ENCODE assay signal across 22 cellular contexts in the genomic region with DNA sequence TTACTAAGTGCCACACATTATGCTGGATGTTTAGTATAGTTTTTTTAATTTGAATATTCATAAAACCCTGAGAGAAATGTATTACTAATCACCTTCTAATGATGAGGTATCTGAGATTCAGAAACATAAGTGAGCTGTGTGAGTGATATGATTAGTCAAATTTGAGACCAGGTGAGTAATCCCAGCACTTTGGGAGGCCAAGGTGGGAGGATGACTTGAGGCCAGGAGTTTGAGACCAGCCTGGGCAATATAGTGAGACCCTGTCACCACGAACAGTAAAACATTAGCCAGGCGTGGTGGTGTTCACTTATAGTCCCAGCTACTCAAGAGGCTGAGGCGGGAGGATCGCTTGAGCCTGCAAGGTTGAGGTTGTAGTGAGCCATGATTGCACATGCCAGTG.
DNase-seq lines count a peak whose midpoint lies in the region; ATAC-seq, FAIRE-seq and TF ChIP-seq lines count a peak whose summit lies in the region.
"Had no signal": no experiment of that assay in that cellular context is flagged by ENCODE, and none has a peak within 500 bp of the region (broad histone marks: within the 10 kb centered on the region; RNA-seq: fewer than 3 reads in every experiment).

No MANE protein-coding gene starts in this region.

- intact Hi-C loops in activated CD4-positive, alpha-beta memory T cell treated with anti-CD3 and anti-CD28 coated beads for 36 hours (cut with micrococcal nuclease): no loop called here
- intact Hi-C loops in GM12878 (cut with micrococcal nuclease; ENCODE audit: unreplicated experiment): no loop called here

- H3K4me3 ChIP-seq in GM12878: no peak overlapping the region
- H3K4me3 ChIP-seq: GM23248 had no signal

- ATAC-seq in GM12878: no peak
- peak in 1 of 2 donors; percentile 28 for ATAC-seq in stimulated activated naive B cell treated with anti-CD40 and anti-IgM and Interleukin-4, amounts not matched to agents 10 μg/mL and 1 μg/mL and 100 μg/mL, for 72 hours (replicated peaks)

- TF ChIP-seq EP300 in GM12878 (IDR thresholded peaks at IDR 0.05; ENCODE audit: borderline replicate concordance in 1 of 2, control insufficient read depth in 1 of 2, low read depth in 2 of 2, low read length in 2 of 2): no peak

- H3K27me3 ChIP-seq in GM12878 (replicated peaks in 1 of 2; ENCODE audit: control insufficient read depth in 2 of 2, insufficient read depth in 2 of 2, low read length in 1 of 2): no peaks in the 10 kb centered on the region
- H3K27me3 ChIP-seq: BE2C had no signal

- CTCF ChIA-PET in activated CD4-positive, alpha-beta memory T cell treated with anti-CD3 and anti-CD28 coated beads for 36 hours (lab: Charles Lee): interaction anchor here (1.4 to 2.0 kb wide), 2 partner anchors 8 to 586 kb away, joined by 3 to 4 read pairs; no protein-coding TSS in a partner anchor
- CTCF ChIA-PET in activated CD4-positive, alpha-beta memory T cell treated with anti-CD3 and anti-CD28 coated beads, Interleukin-2, amount 10 ng/mL, durations not matched to agents 7 days and 5 days (lab: Charles Lee): no interaction called here
- CTCF ChIA-PET in GM12878 (lab: Yijun Ruan, JAX): interaction anchor here (0.6 kb wide), 1 partner anchor 324 kb away, joined by 3 read pairs; no protein-coding TSS in a partner anchor

- H3K4me2 ChIP-seq in GM12878 (ENCODE audit: control insufficient read depth, insufficient read depth): no peak overlapping the region

- no peaks in the 10 kb centered on the region for H3K27me3 Mint-ChIP-seq in activated CD4-positive, alpha-beta memory T cell treated with anti-CD3 and anti-CD28 coated beads for 36 hours
- H3K27me3 Mint-ChIP-seq in activated CD4-positive, alpha-beta memory T cell treated with anti-CD3 and anti-CD28 coated beads, Interleukin-2, amount 10 ng/mL, durations not matched to agents 7 days and 5 days: no peaks in the 10 kb centered on the region
- no peaks in the 10 kb centered on the region for H3K27me3 Mint-ChIP-seq in stimulated activated naive B cell treated with anti-CD40 and anti-IgM and Interleukin-4, amounts not matched to agents 10 μg/mL and 1 μg/mL and 100 μg/mL, for 72 hours
- no peaks in the 10 kb centered on the region for H3K27me3 Mint-ChIP-seq in activated naive CD8-positive, alpha-beta T cell treated with anti-CD3 and anti-CD28 coated beads for 36 hours
- H3K27me3 Mint-ChIP-seq: CD4-positive, CD25-positive, alpha-beta regulatory T cell; IgD-negative memory B cell had no signal

- no peak for TF ChIP-seq CTCF in GM12878 (IDR thresholded peaks at IDR 0.05 in 2 of 3, conservative IDR thresholded peaks at IDR 0.05 in 1 of 3; ENCODE audit: control insufficient read depth in 2 of 3, extremely low read depth in 1 of 3, insufficient read depth in 1 of 3, low read depth in 3 of 3, low read length in 3 of 3)

- H3K9ac ChIP-seq in GM12878 (ENCODE audit: control insufficient read depth, insufficient read depth, low read length): no peak overlapping the region
- H3K9ac ChIP-seq: GM23248 had no signal

- no peak for TF ChIP-seq POLR2A in GM12878 (IDR thresholded peaks at IDR 0.05; ENCODE audit: low read depth, low read length)

- H3K27ac Mint-ChIP-seq in activated CD4-positive, alpha-beta memory T cell treated with anti-CD3 and anti-CD28 coated beads for 36 hours: no peak overlapping the region
- no peak overlapping the region for H3K27ac Mint-ChIP-seq in activated CD4-positive, alpha-beta memory T cell treated with anti-CD3 and anti-CD28 coated beads, Interleukin-2, amount 10 ng/mL, durations not matched to agents 7 days and 5 days
- H3K27ac Mint-ChIP-seq in stimulated activated naive B cell treated with anti-CD40 and anti-IgM and Interleukin-4, amounts not matched to agents 10 μg/mL and 1 μg/mL and 100 μg/mL, for 72 hours: peak overlapping the region; percentile 25
- no peak overlapping the region for H3K27ac Mint-ChIP-seq in activated naive CD8-positive, alpha-beta T cell treated with anti-CD3 and anti-CD28 coated beads for 36 hours

- H3K36me3 Mint-ChIP-seq in activated CD4-positive, alpha-beta memory T cell treated with anti-CD3 and anti-CD28 coated beads for 36 hours: no peaks in the 10 kb centered on the region
- H3K36me3 Mint-ChIP-seq in activated CD4-positive, alpha-beta memory T cell treated with anti-CD3 and anti-CD28 coated beads, Interleukin-2, amount 10 ng/mL, durations not matched to agents 7 days and 5 days (ENCODE audit: low read depth): no peaks in the 10 kb centered on the region
- H3K36me3 Mint-ChIP-seq in stimulated activated naive B cell treated with anti-CD40 and anti-IgM and Interleukin-4, amounts not matched to agents 10 μg/mL and 1 μg/mL and 100 μg/mL, for 72 hours: peaks cover 14 to 25% of the 10 kb centered on the region in 2 donors
- peaks cover 5% of the 10 kb centered on the region for H3K36me3 Mint-ChIP-seq in activated naive CD8-positive, alpha-beta T cell treated with anti-CD3 and anti-CD28 coated beads for 36 hours
- H3K36me3 Mint-ChIP-seq: CD4-positive, CD25-positive, alpha-beta regulatory T cell had no signal

- H3K9me3 Mint-ChIP-seq in activated CD4-positive, alpha-beta memory T cell treated with anti-CD3 and anti-CD28 coated beads for 36 hours: no peaks in the 10 kb centered on the region
- H3K9me3 Mint-ChIP-seq in activated CD4-positive, alpha-beta memory T cell treated with anti-CD3 and anti-CD28 coated beads, Interleukin-2, amount 10 ng/mL, durations not matched to agents 7 days and 5 days: no peaks in the 10 kb centered on the region
- peaks cover 4 to 8% of the 10 kb centered on the region in 2 donors for H3K9me3 Mint-ChIP-seq in stimulated activated naive B cell treated with anti-CD40 and anti-IgM and Interleukin-4, amounts not matched to agents 10 μg/mL and 1 μg/mL and 100 μg/mL, for 72 hours
- peaks cover 4% of the 10 kb centered on the region for H3K9me3 Mint-ChIP-seq in activated naive CD8-positive, alpha-beta T cell treated with anti-CD3 and anti-CD28 coated beads for 36 hours
- H3K9me3 Mint-ChIP-seq: CD4-positive, CD25-positive, alpha-beta regulatory T cell; IgD-negative memory B cell had no signal

- no peak for FAIRE-seq in GM12878 (lab: Jason Lieb, UNC)

- peaks cover 41% of the 10 kb centered on the region for H3K4me1 Mint-ChIP-seq in activated CD4-positive, alpha-beta memory T cell treated with anti-CD3 and anti-CD28 coated beads for 36 hours (ENCODE audit: low read depth)
- H3K4me1 Mint-ChIP-seq in activated CD4-positive, alpha-beta memory T cell treated with anti-CD3 and anti-CD28 coated beads, Interleukin-2, amount 10 ng/mL, durations not matched to agents 7 days and 5 days: peaks cover 16% of the 10 kb centered on the region
- H3K4me1 Mint-ChIP-seq in stimulated activated naive B cell treated with anti-CD40 and anti-IgM and Interleukin-4, amounts not matched to agents 10 μg/mL and 1 μg/mL and 100 μg/mL, for 72 hours: peaks cover 43 to 81% of the 10 kb centered on the region in 2 donors
- peaks cover 47% of the 10 kb centered on the region for H3K4me1 Mint-ChIP-seq in activated naive CD8-positive, alpha-beta T cell treated with anti-CD3 and anti-CD28 coated beads for 36 hours

- H3K27ac ChIP-seq in GM12878 (ENCODE audit: control insufficient read depth, insufficient read depth): no peak overlapping the region
- H3K27ac ChIP-seq: GM23248 had no signal

- RAD21 ChIA-PET in GM12878 (lab: Charles Lee; ENCODE audit: unreplicated experiment): interaction anchor here (0.8 to 3.5 kb wide), 2 partner anchors 11 to 50 kb away, joined by 3 to 26 read pairs; no protein-coding TSS in a partner anchor

- H3K9me3 ChIP-seq in GM12878 (replicated peaks; ENCODE audit: control insufficient read depth, insufficient read depth, low read length): no peaks in the 10 kb centered on the region; the same call in 2 of the 3 replicates
- H3K9me3 ChIP-seq: BE2C, Caco-2 had no signal

- WGBS in GM12878 (ENCODE audit: insufficient coverage, insufficient replicate concordance, low lambda C conversion rate, missing lambda C conversion rate): 84% methylated on average over 4 of the region's 4 CpGs

- in situ Hi-C loops in GM12878 (cut with MboI): loop anchor here (10.0 kb wide), 1 partner anchor 427 kb away; no protein-coding TSS in a partner anchor

- no peaks in the 10 kb centered on the region for H4K20me1 ChIP-seq in GM12878 (ENCODE audit: control insufficient read depth, insufficient read depth)

- TF ChIP-seq RAD21 in GM12878 (IDR thresholded peaks at IDR 0.05; ENCODE audit: insufficient read depth, low read depth, low read length): no peak

- H3K4me1 ChIP-seq in GM12878 (ENCODE audit: control insufficient read depth, insufficient read depth, low read length): peaks cover 28% of the 10 kb centered on the region

- H3K4me3 Mint-ChIP-seq in activated CD4-positive, alpha-beta memory T cell treated with anti-CD3 and anti-CD28 coated beads for 36 hours: no peak overlapping the region
- H3K4me3 Mint-ChIP-seq in activated CD4-positive, alpha-beta memory T cell treated with anti-CD3 and anti-CD28 coated beads, Interleukin-2, amount 10 ng/mL, durations not matched to agents 7 days and 5 days: no peak overlapping the region
- no peak overlapping the region for H3K4me3 Mint-ChIP-seq in stimulated activated naive B cell treated with anti-CD40 and anti-IgM and Interleukin-4, amounts not matched to agents 10 μg/mL and 1 μg/mL and 100 μg/mL, for 72 hours
- H3K4me3 Mint-ChIP-seq in activated naive CD8-positive, alpha-beta T cell treated with anti-CD3 and anti-CD28 coated beads for 36 hours: no peak overlapping the region
- H3K4me3 Mint-ChIP-seq: IgD-negative memory B cell had no signal

- DNase-seq in activated CD4-positive, alpha-beta memory T cell treated with anti-CD3 and anti-CD28 coated beads for 36 hours: peak; percentile 27
- no peak for DNase-seq in activated CD4-positive, alpha-beta memory T cell treated with anti-CD3 and anti-CD28 coated beads, Interleukin-2, amount 10 ng/mL, durations not matched to agents 7 days and 5 days
- DNase-seq in stimulated activated CD4-positive, alpha-beta T cell treated with anti-CD3 and anti-CD28 coated beads, Interleukin-4, amount 100 ng/mL, for 24 hours: peak; percentile 8
- no peak for DNase-seq in stimulated activated CD4-positive, alpha-beta T cell treated with anti-CD3 and anti-CD28 coated beads, Interleukin-2, amount 100 ng/mL, for 48 hours
- DNase-seq in GM12878 (ENCODE audit: low read depth, low spot score) (no peak), NCI-H1417 (lab: John Stamatoyannopoulos, UW) (no peak)
- no peak for DNase-seq in stimulated activated naive B cell treated with anti-CD40 and anti-IgM and Interleukin-4, amounts not matched to agents 10 μg/mL and 1 μg/mL and 100 μg/mL, for 72 hours
- DNase-seq in activated naive CD8-positive, alpha-beta T cell treated with anti-CD3 and anti-CD28 coated beads for 36 hours: no peak
- DNase-seq: BE2C; Caco-2; CD4-positive, CD25-positive, alpha-beta regulatory T cell; GDM1; GM23248; HCEC 1CT; Karpas-422; NCI-H1436; NCI-H2029 treated with DMSO at 0.1 percent for 48 hours; NCI-H2171; NCI-H446 treated with DMSO at 0.1 percent for 48 hours; NK-92 treated with Interleukin-12 subunit alpha and Interleukin-12 subunit beta, amount 100 ng/mL, for 24 hours; SHP77 had no signal

- no TSS peak for BruUV-seq in GM12878 (replicated peaks; lab: Mats Ljungman, UMichigan)

- no peak overlapping the region for H2AFZ ChIP-seq in GM12878 (ENCODE audit: control insufficient read depth, low read depth, low read length)
- H2AFZ ChIP-seq: GM23248 had no signal

- POLR2A ChIA-PET in activated CD4-positive, alpha-beta memory T cell treated with anti-CD3 and anti-CD28 coated beads for 36 hours (lab: Charles Lee): no interaction called here
- POLR2A ChIA-PET in activated CD4-positive, alpha-beta memory T cell treated with anti-CD3 and anti-CD28 coated beads, Interleukin-2, amount 10 ng/mL, durations not matched to agents 7 days and 5 days (lab: Charles Lee): no interaction called here
- POLR2A ChIA-PET in GM12878 (lab: Charles Lee): interaction anchor here (1.7 kb wide), 1 partner anchor 9 kb away, joined by 4 read pairs; no protein-coding TSS in a partner anchor

- no peaks in the 10 kb centered on the region for H3K36me3 ChIP-seq in GM12878 (ENCODE audit: control insufficient read depth in 2 of 2, insufficient read depth in 2 of 2, low read length in 1 of 2)
- H3K36me3 ChIP-seq: BE2C had no signal

- SMC1A ChIA-PET in GM12878 (lab: Charles Lee; ENCODE audit: uncharacterized antibody, unreplicated experiment): interaction anchor here (1.1 to 4.1 kb wide), 4 partner anchors 7 to 109 kb away, joined by 3 to 34 read pairs (median 4); no protein-coding TSS in a partner anchor

- no peaks in the 10 kb centered on the region for H3K79me2 ChIP-seq in GM12878 (ENCODE audit: control insufficient read depth, insufficient read depth, low read length)

Comparison
In these comparisons a context has a peak if more than half of its experiments do, and no peak if none do; other contexts are left out.
1. DNase-seq: peak in activated CD4-positive, alpha-beta memory T cell treated with anti-CD3 and anti-CD28 coated beads for 36 hours (single experiment) and stimulated activated CD4-positive, alpha-beta T cell treated with anti-CD3 and anti-CD28 coated beads, Interleukin-4, amount 100 ng/mL, for 24 hours (single experiment); none in activated CD4-positive, alpha-beta memory T cell treated with anti-CD3 and anti-CD28 coated beads, Interleukin-2, amount 10 ng/mL, durations not matched to agents 7 days and 5 days (single experiment), stimulated activated CD4-positive, alpha-beta T cell treated with anti-CD3 and anti-CD28 coated beads, Interleukin-2, amount 100 ng/mL, for 48 hours (0 of 2), GM12878 (single experiment), stimulated activated naive B cell treated with anti-CD40 and anti-IgM and Interleukin-4, amounts not matched to agents 10 μg/mL and 1 μg/mL and 100 μg/mL, for 72 hours (single experiment), activated naive CD8-positive, alpha-beta T cell treated with anti-CD3 and anti-CD28 coated beads for 36 hours (single experiment) and NCI-H1417 (0 of 3).